1 cellular context compared by ENCODE assay signal in the genomic region with DNA sequence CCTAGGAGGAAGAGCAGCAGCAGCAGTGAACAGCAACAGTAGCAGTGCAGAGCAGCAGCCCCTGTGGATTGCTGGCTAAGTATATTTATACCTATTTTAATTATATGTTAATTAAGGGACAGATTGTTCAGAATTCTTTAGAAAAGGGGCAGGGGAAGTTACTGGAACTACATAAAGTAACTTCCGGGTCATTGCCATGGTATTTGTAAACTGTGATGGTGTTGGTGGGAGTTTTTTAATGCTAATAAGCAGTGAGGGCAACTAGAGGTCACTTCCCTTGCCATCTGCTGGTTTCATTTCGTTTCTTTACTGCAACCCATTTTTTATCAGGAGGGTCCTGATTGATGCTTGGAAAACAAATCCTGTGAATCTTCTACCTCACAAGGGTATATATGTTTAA.
TF ChIP-seq lines count a peak whose summit lies in the region.

No MANE protein-coding gene starts in this region.

TF ChIP-seq in K562, 482 proteins besides CTCF, POLR2A, EP300 and RAD21 (continued from another document):
- TF ChIP-seq, protein P1, sequence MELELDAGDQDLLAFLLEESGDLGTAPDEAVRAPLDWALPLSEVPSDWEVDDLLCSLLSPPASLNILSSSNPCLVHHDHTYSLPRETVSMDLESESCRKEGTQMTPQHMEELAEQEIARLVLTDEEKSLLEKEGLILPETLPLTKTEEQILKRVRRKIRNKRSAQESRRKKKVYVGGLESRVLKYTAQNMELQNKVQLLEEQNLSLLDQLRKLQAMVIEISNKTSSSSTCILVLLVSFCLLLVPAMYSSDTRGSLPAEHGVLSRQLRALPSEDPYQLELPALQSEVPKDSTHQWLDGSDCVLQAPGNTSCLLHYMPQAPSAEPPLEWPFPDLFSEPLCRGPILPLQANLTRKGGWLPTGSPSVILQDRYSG (tag; conservative IDR thresholded peaks at IDR 0.05; ENCODE audit: low read depth), result no peak
- no peak for TF ChIP-seq NR3C1 (CRISPR knock-in tag; IDR thresholded peaks at IDR 0.05)
- peak; percentile 71 for TF ChIP-seq RFX1 (IDR thresholded peaks at IDR 0.05)
- TF ChIP-seq, protein P2, sequence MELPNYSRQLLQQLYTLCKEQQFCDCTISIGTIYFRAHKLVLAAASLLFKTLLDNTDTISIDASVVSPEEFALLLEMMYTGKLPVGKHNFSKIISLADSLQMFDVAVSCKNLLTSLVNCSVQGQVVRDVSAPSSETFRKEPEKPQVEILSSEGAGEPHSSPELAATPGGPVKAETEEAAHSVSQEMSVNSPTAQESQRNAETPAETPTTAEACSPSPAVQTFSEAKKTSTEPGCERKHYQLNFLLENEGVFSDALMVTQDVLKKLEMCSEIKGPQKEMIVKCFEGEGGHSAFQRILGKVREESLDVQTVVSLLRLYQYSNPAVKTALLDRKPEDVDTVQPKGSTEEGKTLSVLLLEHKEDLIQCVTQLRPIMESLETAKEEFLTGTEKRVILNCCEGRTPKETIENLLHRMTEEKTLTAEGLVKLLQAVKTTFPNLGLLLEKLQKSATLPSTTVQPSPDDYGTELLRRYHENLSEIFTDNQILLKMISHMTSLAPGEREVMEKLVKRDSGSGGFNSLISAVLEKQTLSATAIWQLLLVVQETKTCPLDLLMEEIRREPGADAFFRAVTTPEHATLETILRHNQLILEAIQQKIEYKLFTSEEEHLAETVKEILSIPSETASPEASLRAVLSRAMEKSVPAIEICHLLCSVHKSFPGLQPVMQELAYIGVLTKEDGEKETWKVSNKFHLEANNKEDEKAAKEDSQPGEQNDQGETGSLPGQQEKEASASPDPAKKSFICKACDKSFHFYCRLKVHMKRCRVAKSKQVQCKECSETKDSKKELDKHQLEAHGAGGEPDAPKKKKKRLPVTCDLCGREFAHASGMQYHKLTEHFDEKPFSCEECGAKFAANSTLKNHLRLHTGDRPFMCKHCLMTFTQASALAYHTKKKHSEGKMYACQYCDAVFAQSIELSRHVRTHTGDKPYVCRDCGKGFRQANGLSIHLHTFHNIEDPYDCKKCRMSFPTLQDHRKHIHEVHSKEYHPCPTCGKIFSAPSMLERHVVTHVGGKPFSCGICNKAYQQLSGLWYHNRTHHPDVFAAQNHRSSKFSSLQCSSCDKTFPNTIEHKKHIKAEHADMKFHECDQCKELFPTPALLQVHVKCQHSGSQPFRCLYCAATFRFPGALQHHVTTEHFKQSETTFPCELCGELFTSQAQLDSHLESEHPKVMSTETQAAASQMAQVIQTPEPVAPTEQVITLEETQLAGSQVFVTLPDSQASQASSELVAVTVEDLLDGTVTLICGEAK (IDR thresholded peaks at IDR 0.05), result peak; percentile 74
- TF ChIP-seq, protein P2 (CRISPR knock-in tag; IDR thresholded peaks at IDR 0.05), result no peak
- TF ChIP-seq, protein P3, sequence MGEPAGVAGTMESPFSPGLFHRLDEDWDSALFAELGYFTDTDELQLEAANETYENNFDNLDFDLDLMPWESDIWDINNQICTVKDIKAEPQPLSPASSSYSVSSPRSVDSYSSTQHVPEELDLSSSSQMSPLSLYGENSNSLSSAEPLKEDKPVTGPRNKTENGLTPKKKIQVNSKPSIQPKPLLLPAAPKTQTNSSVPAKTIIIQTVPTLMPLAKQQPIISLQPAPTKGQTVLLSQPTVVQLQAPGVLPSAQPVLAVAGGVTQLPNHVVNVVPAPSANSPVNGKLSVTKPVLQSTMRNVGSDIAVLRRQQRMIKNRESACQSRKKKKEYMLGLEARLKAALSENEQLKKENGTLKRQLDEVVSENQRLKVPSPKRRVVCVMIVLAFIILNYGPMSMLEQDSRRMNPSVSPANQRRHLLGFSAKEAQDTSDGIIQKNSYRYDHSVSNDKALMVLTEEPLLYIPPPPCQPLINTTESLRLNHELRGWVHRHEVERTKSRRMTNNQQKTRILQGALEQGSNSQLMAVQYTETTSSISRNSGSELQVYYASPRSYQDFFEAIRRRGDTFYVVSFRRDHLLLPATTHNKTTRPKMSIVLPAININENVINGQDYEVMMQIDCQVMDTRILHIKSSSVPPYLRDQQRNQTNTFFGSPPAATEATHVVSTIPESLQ (CRISPR knock-in tag; IDR thresholded peaks at IDR 0.05), result no peak
- TF ChIP-seq NR2C2 (CRISPR knock-in tag; IDR thresholded peaks at IDR 0.05), result no peak
- peak; percentile 92 for TF ChIP-seq NR2C2 (tag; IDR thresholded peaks at IDR 0.05)
- no peak for TF ChIP-seq ZZZ3 (IDR thresholded peaks at IDR 0.05)
- TF ChIP-seq POLR2G (IDR thresholded peaks at IDR 0.05; ENCODE audit: low read depth, low read length), result no peak
- TF ChIP-seq ASH1L (IDR thresholded peaks at IDR 0.05; ENCODE audit: borderline replicate concordance, low read depth, partially characterized antibody), result no peak
- TF ChIP-seq ZNF239 (CRISPR knock-in tag; IDR thresholded peaks at IDR 0.05), result no peak
- TF ChIP-seq NR2C1 (IDR thresholded peaks at IDR 0.05), result peak; percentile 91
- peak; percentile 93 for TF ChIP-seq NR2C1 (tag; IDR thresholded peaks at IDR 0.05)
- TF ChIP-seq, protein P4, sequence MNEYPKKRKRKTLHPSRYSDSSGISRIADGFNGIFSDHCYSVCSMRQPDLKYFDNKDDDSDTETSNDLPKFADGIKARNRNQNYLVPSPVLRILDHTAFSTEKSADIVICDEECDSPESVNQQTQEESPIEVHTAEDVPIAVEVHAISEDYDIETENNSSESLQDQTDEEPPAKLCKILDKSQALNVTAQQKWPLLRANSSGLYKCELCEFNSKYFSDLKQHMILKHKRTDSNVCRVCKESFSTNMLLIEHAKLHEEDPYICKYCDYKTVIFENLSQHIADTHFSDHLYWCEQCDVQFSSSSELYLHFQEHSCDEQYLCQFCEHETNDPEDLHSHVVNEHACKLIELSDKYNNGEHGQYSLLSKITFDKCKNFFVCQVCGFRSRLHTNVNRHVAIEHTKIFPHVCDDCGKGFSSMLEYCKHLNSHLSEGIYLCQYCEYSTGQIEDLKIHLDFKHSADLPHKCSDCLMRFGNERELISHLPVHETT (CRISPR knock-in tag; conservative IDR thresholded peaks at IDR 0.05 in 1 of 2, IDR thresholded peaks at IDR 0.05 in 1 of 2), result no peak
- no peak for TF ChIP-seq SMARCC2 (IDR thresholded peaks at IDR 0.05; ENCODE audit: low read depth)
- TF ChIP-seq WHSC1 (IDR thresholded peaks at IDR 0.05; ENCODE audit: low read length), result no peak
- TF ChIP-seq GABPA (tag; conservative IDR thresholded peaks at IDR 0.05; ENCODE audit: low read depth), result peak; percentile 77
- TF ChIP-seq FOXJ2 (tag; IDR thresholded peaks at IDR 0.05), result no peak
- peak; percentile 44; the same call in 1 of the 2 replicates for TF ChIP-seq ESRRA (IDR thresholded peaks at IDR 0.05; ENCODE audit: borderline replicate concordance, low read depth)
- TF ChIP-seq DACH1 (IDR thresholded peaks at IDR 0.05; ENCODE audit: partially characterized antibody), result no peak
- no peak for TF ChIP-seq HNRNPUL1 (IDR thresholded peaks at IDR 0.05; ENCODE audit: low read length)
